22 cellular contexts compared by ENCODE assay signal in genomic region chr3:53747559-53747958, GRCh38.
"Had no signal": no experiment of that assay in that cellular context is flagged by ENCODE, and none has a peak within 500 bp of the region (broad histone marks: within the 10 kb centered on the region; RNA-seq: fewer than 3 reads in every experiment).

No MANE protein-coding gene starts in this region.

- H3K27ac Mint-ChIP-seq: naive thymus-derived CD4-positive, alpha-beta T cell had no signal

- H3K36me3 ChIP-seq: esophagus squamous epithelium, left ventricle myocardium inferior, ovary, stomach, thoracic aorta, transverse colon had no signal

- DNase-seq: cortex of kidney; effector memory CD4-positive, alpha-beta T cell; esophagus squamous epithelium; foreskin fibroblast; head of caudate nucleus; kidney; left cardiac atrium; left ventricle myocardium inferior; mesendoderm; naive thymus-derived CD4-positive, alpha-beta T cell; ovary; right cardiac atrium; stimulated activated CD4-positive, alpha-beta T cell treated with anti-CD3 and anti-CD28 coated beads, Interleukin-4, amount 100 ng/mL, for 24 hours; stimulated activated naive CD4-positive, alpha-beta T cell; stomach; substantia nigra; transverse colon had no signal

- H3K4me1 ChIP-seq: left ventricle myocardium inferior, transverse colon had no signal

- H3K27me3 ChIP-seq: esophagus squamous epithelium, hepatocyte, ovary, stomach, transverse colon had no signal

- H3K4me3 Mint-ChIP-seq: central memory CD8-positive, alpha-beta T cell; naive thymus-derived CD4-positive, alpha-beta T cell had no signal

- H3K9me3 ChIP-seq: esophagus squamous epithelium, left ventricle myocardium inferior, ovary, stomach, thoracic aorta, transverse colon had no signal

- H3K27ac ChIP-seq: hepatocyte, ovary, stomach, thoracic aorta, transverse colon had no signal

- H3K4me1 Mint-ChIP-seq: central memory CD8-positive, alpha-beta T cell had no signal

- H3K4me2 ChIP-seq: hepatocyte, smooth muscle cell had no signal

- H3K79me2 ChIP-seq: hepatocyte had no signal

- ATAC-seq: left cardiac atrium; naive thymus-derived CD4-positive, alpha-beta T cell; right cardiac atrium had no signal

- H3K4me3 ChIP-seq: esophagus squamous epithelium, hepatocyte, left ventricle myocardium inferior, lung, ovary, smooth muscle cell, stomach, thoracic aorta, transverse colon had no signal

- H2AFZ ChIP-seq: hepatocyte had no signal

- FAIRE-seq: kidney had no signal

- H3K9me3 Mint-ChIP-seq: central memory CD8-positive, alpha-beta T cell; naive thymus-derived CD4-positive, alpha-beta T cell had no signal
